In the genomic region with DNA sequence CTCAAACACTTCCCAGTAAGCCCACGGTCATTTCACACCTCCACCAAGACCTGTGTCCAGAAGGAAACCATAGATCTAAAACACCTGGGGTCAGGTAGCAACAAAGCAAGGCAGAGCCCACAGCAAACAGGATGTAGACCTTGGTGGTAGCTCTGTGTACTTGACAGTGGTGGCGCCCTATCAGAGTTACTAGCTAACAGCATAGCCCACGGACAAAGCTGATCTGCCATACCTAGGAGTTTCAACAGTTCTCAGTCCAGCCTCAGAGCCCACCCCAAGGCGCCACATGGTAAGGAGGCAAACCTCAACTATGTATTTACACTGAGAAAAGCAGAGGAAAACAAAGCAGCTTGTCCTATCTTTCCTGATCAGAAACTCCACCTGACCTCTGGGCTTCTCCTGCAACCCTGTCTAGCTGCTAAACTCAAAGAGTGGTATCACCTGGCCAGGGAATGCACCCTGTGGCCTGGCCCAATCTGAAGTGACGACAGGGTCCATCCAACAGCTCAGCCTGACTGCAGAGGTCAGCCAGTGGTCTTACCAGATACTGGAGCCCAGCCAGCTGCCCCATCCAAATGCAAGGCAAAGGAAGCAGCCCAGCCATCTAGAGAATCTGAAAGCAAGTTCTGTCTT, we compare ENCODE assay signal across 19 cellular contexts. TPM values are rescaled to one million over a fixed set of nuclear protein-coding genes. Genes with fewer than 3 reads are reported as not detected.
DNase-seq lines count a peak whose midpoint lies in the region; ATAC-seq, FAIRE-seq and TF ChIP-seq lines count a peak whose summit lies in the region.
"Had no signal": no experiment of that assay in that cellular context is flagged by ENCODE, and none has a peak within 500 bp of the region (broad histone marks: within the 10 kb centered on the region; RNA-seq: fewer than 3 reads in every experiment).

No MANE protein-coding gene starts in this region.

- no peak overlapping the region for H2BK15ac ChIP-seq in neuronal stem cell (ENCODE audit: low read length)

- H3K18ac ChIP-seq in neuronal stem cell (ENCODE audit: low read length), result no peak overlapping the region

- no peak overlapping the region for H3K14ac ChIP-seq in neuronal stem cell (ENCODE audit: low read length)

- peaks cover 6% of the 10 kb centered on the region for H3K9me1 ChIP-seq in K562 (ENCODE audit: control insufficient read depth, insufficient read depth, low read length)

- H3K4ac ChIP-seq in neuronal stem cell (ENCODE audit: low read length), result no peak overlapping the region

- ATAC-seq in K562 (peak; percentile 76), GM18861 (IDR thresholded peaks at IDR 0.05; ENCODE audit: unreplicated experiment) (no peak), HG03196 (IDR thresholded peaks at IDR 0.05; ENCODE audit: unreplicated experiment) (no peak)
- ATAC-seq: HCT116 had no signal

- H3K27ac ChIP-seq in Karpas-422 (ENCODE audit: low read length), result no peak overlapping the region
- H3K27ac ChIP-seq in K562 (ENCODE audit: extremely low read depth, low read depth, low read length), result no peak overlapping the region
- no peak overlapping the region for H3K27ac ChIP-seq in neuronal stem cell (replicated peaks; ENCODE audit: low read length)
- H3K27ac ChIP-seq: C4-2B, GM23248 had no signal

- no peak overlapping the region for H4K91ac ChIP-seq in neuronal stem cell (ENCODE audit: low read depth, low read length, poor library complexity)

- 42% methylated on average over 5 of the region's 5 CpGs for WGBS in K562 (ENCODE audit: insufficient coverage, low coverage, missing lambda C conversion rate)
- no CpG with 5 or more reads among the region's 5 CpGs for WGBS in neuronal stem cell (ENCODE audit: extremely low coverage in 2 of 2, insufficient read length in 2 of 2, insufficient replicate concordance in 1 of 2), 2 donors

- no peak overlapping the region for H2AK5ac ChIP-seq in neuronal stem cell (ENCODE audit: low read depth, low read length)

- intact Hi-C loops in K562 (cut with micrococcal nuclease), result no loop called here

- TF ChIP-seq CTCF in K562 (IDR thresholded peaks at IDR 0.05 in 2 of 3, conservative IDR thresholded peaks at IDR 0.05 in 1 of 3; ENCODE audit: insufficient read depth in 2 of 3, low read depth in 1 of 3, low read length in 3 of 3), result no peak

- no peak for FAIRE-seq in K562 (lab: Jason Lieb, UNC)
- FAIRE-seq: A204.1, D721Med, G401.6, GM12891, H54 had no signal

- H2BK120ac ChIP-seq in neuronal stem cell (ENCODE audit: low read depth, low read length), result no peak overlapping the region

- H3K4me2 ChIP-seq in Karpas-422 (ENCODE audit: low read depth, low read length, poor library complexity, severe bottlenecking) (no peak overlapping the region), K562 (ENCODE audit: insufficient read depth, low read length) (no peak overlapping the region), neuronal stem cell (ENCODE audit: insufficient read depth, low read length, poor library complexity, severe bottlenecking) (no peak overlapping the region)

- POLR2A ChIA-PET in K562 (lab: Yijun Ruan, JAX), result no interaction called here

- no peaks in the 10 kb centered on the region for H3K9me3 ChIP-seq in Karpas-422 (ENCODE audit: low read length)
- H3K9me3 ChIP-seq in K562 (replicated peaks; ENCODE audit: control insufficient read depth, insufficient read depth, low read depth, low read length), result no peaks in the 10 kb centered on the region
- peaks cover 0 to 22% of the 10 kb centered on the region in 2 donors for H3K9me3 ChIP-seq in neuronal stem cell (replicated peaks in 1 of 2; ENCODE audit: control insufficient read depth in 2 of 2, insufficient read depth in 1 of 2, low read depth in 1 of 2, low read length in 2 of 2)

- CTCF ChIA-PET in K562 (lab: Yijun Ruan, JAX; ENCODE audit: low intra/inter-chr PET ratio), result no interaction called here

- TF ChIP-seq POLR2A in K562 (conservative IDR thresholded peaks at IDR 0.05), result no peak

- no peak overlapping the region for H3K4me3 ChIP-seq in Karpas-422 (ENCODE audit: low read length)
- no peak overlapping the region for H3K4me3 ChIP-seq in K562
- H3K4me3 ChIP-seq in neuronal stem cell (ENCODE audit: low read length in 2 of 2), result no peak overlapping the region
- H3K4me3 ChIP-seq: GM23248 had no signal

- H4K8ac ChIP-seq in neuronal stem cell (ENCODE audit: low read depth, low read length), result no peak overlapping the region

- no peaks in the 10 kb centered on the region for H3K4me1 ChIP-seq in Karpas-422 (ENCODE audit: low read length)
- H3K4me1 ChIP-seq in K562 (replicated peaks in 1 of 2; ENCODE audit: control insufficient read depth in 2 of 2, insufficient read depth in 2 of 2, low read length in 2 of 2), result peaks cover 0 to 5% of the 10 kb centered on the region in 2 experiments; a peak in 1 of 5 replicates
- no peaks in the 10 kb centered on the region for H3K4me1 ChIP-seq in neuronal stem cell (ENCODE audit: control insufficient read depth in 2 of 2, insufficient read depth in 1 of 2, low read depth in 1 of 2, low read length in 2 of 2)
- H3K4me1 ChIP-seq: Caco-2 had no signal

- no TSS peak for BruUV-seq in K562 (replicated peaks; lab: Mats Ljungman, UMichigan)

- no peak overlapping the region for H3K23ac ChIP-seq in neuronal stem cell (ENCODE audit: low read depth, low read length, poor library complexity)

- no peaks in the 10 kb centered on the region for H3K79me1 ChIP-seq in neuronal stem cell (ENCODE audit: low read depth, low read length)

- H4K20me1 ChIP-seq in Karpas-422 (ENCODE audit: insufficient read depth, low read depth, low read length) (no peaks in the 10 kb centered on the region), K562 (replicated peaks; ENCODE audit: control insufficient read depth, insufficient read depth, low read length) (peaks cover 3% of the 10 kb centered on the region; the same call in 1 of the 2 replicates)

- no peak overlapping the region for H2BK5ac ChIP-seq in neuronal stem cell (ENCODE audit: low read length)

- no peak for TF ChIP-seq RAD21 in K562 (CRISPR knock-in tag; conservative IDR thresholded peaks at IDR 0.05 in 1 of 2, IDR thresholded peaks at IDR 0.05 in 1 of 2)

- H2AFZ ChIP-seq in Karpas-422 (ENCODE audit: low read length) (no peak overlapping the region), K562 (ENCODE audit: low read depth, low read length) (no peak overlapping the region), neuronal stem cell (ENCODE audit: low read length) (no peak overlapping the region)
- H2AFZ ChIP-seq: GM23248 had no signal

- in situ Hi-C loops in K562 (cut with MboI), result no loop called here

- no peak for TF ChIP-seq EP300 in K562 (IDR thresholded peaks at IDR 0.05; ENCODE audit: low read length)

- H3K27me3 ChIP-seq in Karpas-422 (ENCODE audit: low read length) (no peaks in the 10 kb centered on the region), K562 (ENCODE audit: control insufficient read depth in 2 of 2, insufficient read depth in 2 of 2, low read length in 2 of 2) (no peaks in the 10 kb centered on the region), neuronal stem cell (ENCODE audit: control insufficient read depth in 3 of 3, insufficient read depth in 3 of 3, low read depth in 1 of 3, low read length in 3 of 3) (no peaks in the 10 kb centered on the region)

- H2BK12ac ChIP-seq in neuronal stem cell (ENCODE audit: low read length), result no peak overlapping the region

- H3K9ac ChIP-seq in Karpas-422 (ENCODE audit: low read length) (no peak overlapping the region), K562 (ENCODE audit: insufficient read depth in 1 of 2, low read depth in 2 of 2, low read length in 2 of 2) (peak overlapping the region in 1 of 2 experiments; percentile 26; a peak in 1 of 4 replicates), neuronal stem cell (ENCODE audit: low read depth, low read length, poor library complexity) (no peak overlapping the region)
- H3K9ac ChIP-seq: GM23248 had no signal

- H3K36me3 ChIP-seq in Karpas-422 (ENCODE audit: insufficient read depth, low read length) (no peaks in the 10 kb centered on the region), K562 (ENCODE audit: control insufficient read depth, insufficient read depth, low read length) (0 out of 3 replicates have a peak, but pooled peaks cover 5% of the 10 kb centered on the region), neuronal stem cell (replicated peaks in 1 of 2; ENCODE audit: control insufficient read depth in 2 of 2, insufficient read depth in 2 of 2, low read length in 2 of 2) (no peaks in the 10 kb centered on the region)

- H3K79me2 ChIP-seq in Karpas-422 (ENCODE audit: low read length) (no peaks in the 10 kb centered on the region), K562 (ENCODE audit: control insufficient read depth, insufficient read depth, low read length) (peaks cover 73% of the 10 kb centered on the region)

- DNase-seq in Karpas-422 (peak; percentile 46), K562 (ENCODE audit: extremely low read depth in 1 of 4, low spot score in 3 of 4) (peak in 1 of 4 experiments; percentile 6), iPS-NIHi7 (ENCODE audit: extremely low spot score) (peak; percentile 39), neuronal stem cell (ENCODE audit: low spot score) (no peak)
- DNase-seq: AML-193; Caco-2; CD4-positive, alpha-beta T cell; GM23248; HFFc6 had no signal

- H3K9me2 ChIP-seq in Karpas-422 (replicated peaks; ENCODE audit: insufficient read depth, low read length), result no peaks in the 10 kb centered on the region

TF ChIP-seq in K562, 482 proteins besides CTCF, POLR2A, EP300 and RAD21 (continues in another document):
- TF ChIP-seq TAF15 (IDR thresholded peaks at IDR 0.05; ENCODE audit: low read depth, low read length) (no peak), SAFB2 (IDR thresholded peaks at IDR 0.05; ENCODE audit: borderline replicate concordance, low read depth, low read length, severe bottlenecking) (no peak)

RNA-seq across cellular contexts. Expression of a gene that starts 46.3 kb away (rescaled TPM):
- total RNA-seq in Karpas-422 (2014; rRNA removed; shearing (Covaris generic); ENCODE audit: low replicate concordance), result not detected in 2 replicates
- total RNA-seq in K562 (2011; cell fraction: chromatin; rRNA removed; ENCODE audit: low replicate concordance), result 206 and 247 TPM in 2 replicates
- 93.6 and 103 TPM in 2 replicates for total RNA-seq in K562 (2011; cell fraction: nucleolus; rRNA removed)
- 120 and 144 TPM in 2 replicates for total RNA-seq in K562 (2011; cell fraction: nucleoplasm; rRNA removed)
- total RNA-seq in K562 (2014; rRNA removed) (54.6 and 61.6 TPM in 2 replicates), K562 (2014; rRNA removed; fragmentation: Illumina TruSeq; extraction: Trizol) (90.6 and 106 TPM in 2 replicates), K562 (2015; rRNA removed; fragmentation: Illumina TruSeq; extraction: Trizol) (68.5 and 69.6 TPM in 2 replicates), K562 (2021) (89.4 and 99.3 TPM in 2 replicates)
- polyA plus RNA-seq in K562 (2011; rRNA removed) (53.5 and 54.6 TPM in 2 replicates), K562 (2014; fragmentation: Illumina TruSeq; extraction: Trizol) (24.1 and 24.8 TPM in 2 replicates), K562 (2014; fragmentation: Nextera tagmentation; extraction: Ambion mirVana) (10 to 100 TPM in 1 of 2 experiments, 1 to 10 TPM in 1; 7.8 to 30.2 TPM), K562 (2014; rRNA removed) (20.2 and 24.9 TPM in 2 replicates)
- 28.3 and 33.4 TPM in 2 replicates for polyA plus RNA-seq in K562 (2011; cell fraction: cytosol; rRNA removed)
- polyA plus RNA-seq in K562 (2011; cell fraction: nucleus; rRNA removed), result 48.4 and 72.1 TPM in 2 replicates
- 18.9 and 21.5 TPM in 2 replicates for polyA plus RNA-seq in K562 (2012)
- 207 and 259 TPM in 2 replicates for polyA minus RNA-seq in K562 (2011; rRNA and poly(A)+ RNA removed)
- polyA minus RNA-seq in K562 (2011; cell fraction: cytosol; rRNA and poly(A)+ RNA removed), result 91.1 and 132 TPM in 2 replicates
- polyA minus RNA-seq in K562 (2011; cell fraction: nucleus; rRNA and poly(A)+ RNA removed), result 127 and 151 TPM in 2 replicates
- polyA plus RNA-seq in neuronal stem cell (2013, experiment 1 of 2), result 4.6 TPM
- 4.7 TPM for polyA plus RNA-seq in neuronal stem cell (2013, experiment 2 of 2)
- total RNA-seq: CD4-positive, alpha-beta T cell; GM23248; HFFc6 had no signal
- polyA plus RNA-seq: BJ had no signal

Comparison
In these comparisons a context has a peak if more than half of its experiments do, and no peak if none do; other contexts are left out.
1. RNA of a gene that starts 46.3 kb away (total RNA-seq): 54.6 to 247 TPM in K562; not detected in Karpas-422; every median in the first group is over 10 times any median in the second.